8 cellular contexts compared by ENCODE assay signal in genomic region chr4:183503497-183504063, GRCh38. TPM values are rescaled to one million over a fixed set of nuclear protein-coding genes. Genes with fewer than 3 reads are reported as not detected.
DNase-seq lines count a peak whose midpoint lies in the region; TF ChIP-seq lines count a peak whose summit lies in the region.

No MANE protein-coding gene starts in this region.

- TF ChIP-seq EP300 in neural cell (conservative IDR thresholded peaks at IDR 0.05; ENCODE audit: poor library complexity, severe bottlenecking): no peak

- CTCF ChIA-PET in activated naive CD4-positive, alpha-beta T cell treated with anti-CD3 and anti-CD28 coated beads, Interleukin-2, amount 10 ng/mL, durations not matched to agents 7 days and 5 days (lab: Charles Lee): no interaction called here

- H3F3A ChIP-seq in neural cell (ENCODE audit: insufficient read depth, low read length, poor library complexity, severe bottlenecking): peaks cover 5% of the 10 kb centered on the region

- H3K27ac ChIP-seq in duodenal mucosa (ENCODE audit: low read depth, low read length) (peak overlapping the region; percentile 80), neural cell (ENCODE audit: low read length) (peak overlapping the region; percentile 93)

- no peaks in the 10 kb centered on the region for H4K20me1 ChIP-seq in neural cell (ENCODE audit: insufficient read depth)

- peak overlapping the region; percentile 94 to 98 for H3K4me3 ChIP-seq in duodenal mucosa (ENCODE audit: low read depth in 1 of 2, low read length in 2 of 2)
- H3K4me3 ChIP-seq in neural cell (ENCODE audit: low read length): peak overlapping the region; percentile 100

- H3K9me2 ChIP-seq in neural cell (ENCODE audit: insufficient read depth, low read length): no peaks in the 10 kb centered on the region

- peaks cover 4% of the 10 kb centered on the region for H3K27me3 Mint-ChIP-seq in activated naive CD4-positive, alpha-beta T cell treated with anti-CD3 and anti-CD28 coated beads, Interleukin-2, amount 10 ng/mL, durations not matched to agents 7 days and 5 days
- no peaks in the 10 kb centered on the region for H3K27me3 Mint-ChIP-seq in HFFc6 (ENCODE audit: insufficient read depth)

- no peak for DNase-seq in activated naive CD4-positive, alpha-beta T cell treated with anti-CD3 and anti-CD28 coated beads, Interleukin-2, amount 10 ng/mL, durations not matched to agents 7 days and 5 days
- no peak for DNase-seq in activated naive CD4-positive, alpha-beta T cell treated with anti-CD3 and anti-CD28 coated beads, Interleukin-2, amount 50 U/mL, for 16 hours
- DNase-seq in HFFc6: no peak
- peak; percentile 1 for DNase-seq in NCI-H82 treated with DMSO at 0.1 percent for 48 hours (lab: John Stamatoyannopoulos, UW; ENCODE audit: unreplicated experiment)
- no peak for DNase-seq in amniotic stem cell (lab: John Stamatoyannopoulos, UW)
- DNase-seq in ecto neural progenitor cell (ENCODE audit: low spot score): no peak

- peaks cover 46% of the 10 kb centered on the region for H3K4me1 Mint-ChIP-seq in activated naive CD4-positive, alpha-beta T cell treated with anti-CD3 and anti-CD28 coated beads, Interleukin-2, amount 10 ng/mL, durations not matched to agents 7 days and 5 days
- peaks cover 40% of the 10 kb centered on the region for H3K4me1 Mint-ChIP-seq in HFFc6 (ENCODE audit: low read depth)

- peaks cover 36% of the 10 kb centered on the region for H3K79me2 ChIP-seq in neural cell (replicated peaks; ENCODE audit: insufficient read depth, low read length)

- H3K36me3 ChIP-seq in duodenal mucosa (ENCODE audit: control insufficient read depth in 1 of 2, insufficient read depth in 2 of 2, low read length in 2 of 2) (no peaks in the 10 kb centered on the region), neural cell (ENCODE audit: insufficient read depth, low read length) (no peaks in the 10 kb centered on the region)

- H2AFZ ChIP-seq in neural cell (ENCODE audit: low read depth, low read length): peak overlapping the region; percentile 65

- H3K9ac ChIP-seq in duodenal mucosa (ENCODE audit: low read depth in 1 of 2, low read length in 2 of 2) (peak overlapping the region; percentile 89 to 95), neural cell (ENCODE audit: low read length) (peak overlapping the region; percentile 87)

- H3K9me3 Mint-ChIP-seq in activated naive CD4-positive, alpha-beta T cell treated with anti-CD3 and anti-CD28 coated beads, Interleukin-2, amount 10 ng/mL, durations not matched to agents 7 days and 5 days: no peaks in the 10 kb centered on the region
- H3K9me3 Mint-ChIP-seq in HFFc6: no peaks in the 10 kb centered on the region

- H3K27me3 ChIP-seq in duodenal mucosa (ENCODE audit: control insufficient read depth in 1 of 2, insufficient read depth in 2 of 2, low read length in 2 of 2): no peaks in the 10 kb centered on the region
- no peaks in the 10 kb centered on the region for H3K27me3 ChIP-seq in neural cell (ENCODE audit: insufficient read depth, low read depth, low read length)

- H3K9me3 ChIP-seq in duodenal mucosa (ENCODE audit: control insufficient read depth in 1 of 2, low read length in 2 of 2) (no peaks in the 10 kb centered on the region), neural cell (ENCODE audit: low read length) (no peaks in the 10 kb centered on the region)

- H3K4me2 ChIP-seq in neural cell (ENCODE audit: low read length): peak overlapping the region; percentile 63

- H3K4me1 ChIP-seq in duodenal mucosa (ENCODE audit: control insufficient read depth in 1 of 2, insufficient read depth in 2 of 2, low read length in 2 of 2): peaks cover 20 to 29% of the 10 kb centered on the region in 2 donors

- H3K4me3 Mint-ChIP-seq in activated naive CD4-positive, alpha-beta T cell treated with anti-CD3 and anti-CD28 coated beads, Interleukin-2, amount 10 ng/mL, durations not matched to agents 7 days and 5 days: peak overlapping the region; percentile 73
- peak overlapping the region; percentile 98 for H3K4me3 Mint-ChIP-seq in HFFc6

- H3K36me3 Mint-ChIP-seq in activated naive CD4-positive, alpha-beta T cell treated with anti-CD3 and anti-CD28 coated beads, Interleukin-2, amount 10 ng/mL, durations not matched to agents 7 days and 5 days: peaks cover 2% of the 10 kb centered on the region
- no peaks in the 10 kb centered on the region for H3K36me3 Mint-ChIP-seq in HFFc6 (ENCODE audit: low read depth)

- H3K27ac Mint-ChIP-seq in activated naive CD4-positive, alpha-beta T cell treated with anti-CD3 and anti-CD28 coated beads, Interleukin-2, amount 10 ng/mL, durations not matched to agents 7 days and 5 days: peak overlapping the region; percentile 95
- H3K27ac Mint-ChIP-seq in HFFc6: peak overlapping the region; percentile 92

- TF ChIP-seq CTCF in HFFc6 (IDR thresholded peaks at IDR 0.05): no peak
- TF ChIP-seq CTCF in neural cell (IDR thresholded peaks at IDR 0.05; ENCODE audit: poor library complexity, severe bottlenecking): no peak

- TF ChIP-seq RAD21 in neural cell (conservative IDR thresholded peaks at IDR 0.05): no peak

TF ChIP-seq in neural cell, 6 proteins besides CTCF, POLR2A, EP300 and RAD21:
- TF ChIP-seq SMC3 (conservative IDR thresholded peaks at IDR 0.05; ENCODE audit: poor library complexity) (no peak), REST (IDR thresholded peaks at IDR 0.05; ENCODE audit: borderline replicate concordance) (no peak), EZH2 (IDR thresholded peaks at IDR 0.05; ENCODE audit: borderline replicate concordance, insufficient read depth, low read length, poor library complexity, severe bottlenecking) (no peak), MXI1 (conservative IDR thresholded peaks at IDR 0.05; ENCODE audit: poor library complexity, severe bottlenecking) (no peak), TAF1 (IDR thresholded peaks at IDR 0.05; ENCODE audit: low read depth) (no peak), POLR2AphosphoS5 (IDR thresholded peaks at IDR 0.05) (no peak)

RNA-seq across cellular contexts. Expression of gene ING2, which starts 1.3 kb away (rescaled TPM):
- 10 to 100 TPM; 11.0 to 15.8 (median 14.7) TPM for total RNA-seq in HFFc6 (2021; fragmentation: NEBNext Ultra II Directional; extraction: Animal tissue kit (Norgen Biotek cat#: 25700))
- 27.2 TPM in 2 replicates for polyA plus RNA-seq in neural cell
- 24.6 and 31.8 TPM in 2 replicates for polyA minus RNA-seq in neural cell

RNA-seq across cellular contexts. Expression of gene CDKN2AIP, which starts 59.1 kb away (rescaled TPM):
- total RNA-seq in HFFc6 (2021; fragmentation: NEBNext Ultra II Directional; extraction: Animal tissue kit (Norgen Biotek cat#: 25700)): 10 to 100 TPM; 11.7 to 15.1 (median 13.6) TPM
- 58.9 and 59.5 TPM in 2 replicates for polyA plus RNA-seq in neural cell
- 56.3 and 63.8 TPM in 2 replicates for polyA minus RNA-seq in neural cell
